25 cellular contexts compared by ENCODE assay signal in the genomic region with DNA sequence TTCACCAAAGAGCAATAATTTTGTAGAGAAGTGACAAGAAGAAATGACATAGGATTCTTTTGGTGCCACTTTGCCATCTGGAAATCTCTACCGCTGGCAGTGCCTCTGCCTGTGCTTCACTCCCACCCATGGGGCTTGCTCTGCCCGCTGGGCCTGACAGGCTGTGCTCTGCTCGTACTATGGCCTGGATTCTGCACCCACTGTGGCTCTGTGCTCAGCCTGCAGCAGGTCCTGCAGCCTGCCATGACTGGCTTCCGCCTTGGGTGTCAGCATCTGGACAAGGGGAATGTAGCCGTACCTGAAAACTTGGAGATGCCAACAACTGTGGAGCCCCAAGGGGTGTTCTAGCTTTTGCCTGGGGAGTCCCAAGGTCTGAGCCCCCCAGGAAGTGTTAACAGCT.
"Had no signal": no experiment of that assay in that cellular context is flagged by ENCODE, and none has a peak within 500 bp of the region (broad histone marks: within the 10 kb centered on the region; RNA-seq: fewer than 3 reads in every experiment).

No MANE protein-coding gene starts in this region.

- H3K27ac ChIP-seq: dorsolateral prefrontal cortex, epithelial cell of prostate, gastrocnemius medialis, heart left ventricle, hepatocyte, left lung, ovary, right lobe of liver, thoracic aorta, tibial nerve, upper lobe of left lung had no signal

- DNase-seq: dorsolateral prefrontal cortex; effector CD4-positive, alpha-beta T cell; foreskin fibroblast; gastrocnemius medialis; heart left ventricle; left cardiac atrium; left lung; mesendoderm; midbrain; naive thymus-derived CD4-positive, alpha-beta T cell; occipital lobe; ovary; right lobe of liver; small intestine; stimulated activated CD4-positive, alpha-beta T cell treated with anti-CD3 and anti-CD28 coated beads, Interleukin-15, amount 100 ng/mL, for 24 hours; stimulated activated CD4-positive, alpha-beta T cell treated with anti-CD3 and anti-CD28 coated beads, Interleukin-2, amount 100 ng/mL, for 48 hours; stimulated activated naive B cell treated with anti-CD40 and anti-IgM and Interleukin-4, amounts not matched to agents 10 μg/mL and 1 μg/mL and 100 μg/mL, for 72 hours had no signal

- H3K4me2 ChIP-seq: hepatocyte had no signal

- H3K36me3 ChIP-seq: gastrocnemius medialis, heart left ventricle, left lung, ovary, right lobe of liver, thoracic aorta, tibial nerve, upper lobe of left lung had no signal

- H3K4me3 ChIP-seq: dorsolateral prefrontal cortex, gastrocnemius medialis, heart left ventricle, hepatocyte, left lung, ovary, right lobe of liver, thoracic aorta, tibial nerve, upper lobe of left lung had no signal

- ATAC-seq: esophagus mucosa; gastrocnemius medialis; heart left ventricle; left cardiac atrium; left lung; naive thymus-derived CD4-positive, alpha-beta T cell; right lobe of liver had no signal

- H3K4me1 ChIP-seq: gastrocnemius medialis, heart left ventricle, left lung, right lobe of liver, tibial nerve, upper lobe of left lung had no signal

- H3K9me3 ChIP-seq: gastrocnemius medialis, heart left ventricle, left lung, ovary, right lobe of liver, thoracic aorta, tibial nerve, upper lobe of left lung had no signal

- H3K27me3 ChIP-seq: gastrocnemius medialis, heart left ventricle, hepatocyte, left lung, ovary, right lobe of liver, tibial nerve, upper lobe of left lung had no signal

- H3K79me2 ChIP-seq: hepatocyte had no signal

- H2AFZ ChIP-seq: hepatocyte had no signal

- FAIRE-seq: colon, small intestine, urothelium cell line had no signal
